Comparison of ENCODE assay signal across 1 cellular context in genomic region chr21:38165466-38166213, GRCh38.
TF ChIP-seq lines count a peak whose summit lies in the region.

No MANE protein-coding gene starts in this region.

TF ChIP-seq in SK-N-SH, 30 proteins besides CTCF, POLR2A, EP300 and RAD21 (continued from another document):
- TF ChIP-seq IRF3 (IDR thresholded peaks at IDR 0.05; ENCODE audit: low read depth, low read length) = no peak
- no peak for TF ChIP-seq RCOR1 (IDR thresholded peaks at IDR 0.05; ENCODE audit: low read length)
- TF ChIP-seq NFIC (IDR thresholded peaks at IDR 0.05; ENCODE audit: borderline replicate concordance) = peak; percentile 68
- TF ChIP-seq JUND (IDR thresholded peaks at IDR 0.05) = no peak
- TF ChIP-seq MAX (IDR thresholded peaks at IDR 0.05; ENCODE audit: low read depth) = peak; percentile 26; the same call in 1 of the 2 replicates
- no peak for TF ChIP-seq ELF1 (IDR thresholded peaks at IDR 0.05)
- TF ChIP-seq ZBTB33 (IDR thresholded peaks at IDR 0.05; ENCODE audit: borderline replicate concordance, low read depth) = no peak
- no peak for TF ChIP-seq YY1 (IDR thresholded peaks at IDR 0.05; ENCODE audit: low read depth)
TF ChIP-seq in SK-N-SH: peak in this region for 7.
